ENCODE assay signal across 20 cellular contexts in the genomic region with DNA sequence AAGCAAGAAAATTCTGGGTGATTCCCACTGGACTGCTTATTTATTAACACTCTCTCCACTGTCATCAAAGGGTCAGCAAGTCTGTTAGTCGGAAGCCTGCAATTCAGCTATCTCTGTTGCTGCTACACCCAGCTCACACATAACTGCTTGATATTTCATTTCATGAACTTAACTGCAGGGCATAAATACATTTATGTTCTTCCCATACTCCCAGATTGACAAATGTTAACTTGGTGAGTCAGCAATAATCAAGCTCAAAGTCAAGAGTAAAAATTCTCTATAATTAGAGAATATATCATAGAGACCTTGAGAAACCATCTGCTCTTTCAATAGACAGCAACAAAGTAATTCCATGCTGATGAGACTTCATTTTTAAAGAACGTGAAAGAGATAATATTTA.
DNase-seq lines count a peak whose midpoint lies in the region; ATAC-seq and TF ChIP-seq lines count a peak whose summit lies in the region.
"Had no signal": no experiment of that assay in that cellular context is flagged by ENCODE, and none has a peak within 500 bp of the region (broad histone marks: within the 10 kb centered on the region; RNA-seq: fewer than 3 reads in every experiment).

No MANE protein-coding gene starts in this region.

- no peak overlapping the region for H4K91ac ChIP-seq in IMR-90 (ENCODE audit: insufficient read depth, low read depth, low read length)

- no peak overlapping the region for H2BK15ac ChIP-seq in IMR-90 (ENCODE audit: low read depth, low read length)

- no peak overlapping the region for H3K4me2 ChIP-seq in IMR-90 (ENCODE audit: low read depth, low read length)
- H3K4me2 ChIP-seq: BLaER1 had no signal

- no peak overlapping the region for H2BK20ac ChIP-seq in IMR-90 (ENCODE audit: low read depth, low read length)

- H3K23ac ChIP-seq in IMR-90 (ENCODE audit: low read depth, low read length) = no peak overlapping the region

- peaks cover 3% of the 10 kb centered on the region; the same call in 1 of the 2 replicates for H3K4me1 ChIP-seq in IMR-90 (ENCODE audit: control insufficient read depth, insufficient read depth, low read length)
- peaks cover 0 to 13% (median 7%) of the 10 kb centered on the region in 3 donors for H3K4me1 ChIP-seq in gastroesophageal sphincter
- H3K4me1 ChIP-seq: BLaER1 had no signal

- intact Hi-C loops in IMR-90 (cut with micrococcal nuclease) = no loop called here

- H4K5ac ChIP-seq in IMR-90 (ENCODE audit: low read depth, low read length) = no peak overlapping the region

- H3K27me3 ChIP-seq in IMR-90 (ENCODE audit: control insufficient read depth, insufficient read depth, low read length) = no peaks in the 10 kb centered on the region
- H3K27me3 ChIP-seq in gastroesophageal sphincter = no peaks in the 10 kb centered on the region
- H3K27me3 ChIP-seq: BLaER1, MG63 had no signal

- no peak overlapping the region for H3K27ac ChIP-seq in IMR-90 (ENCODE audit: insufficient read depth, low read length)
- no peak overlapping the region for H3K27ac ChIP-seq in RWPE1
- H3K27ac ChIP-seq in gastroesophageal sphincter = no peak overlapping the region
- H3K27ac ChIP-seq: BLaER1 had no signal

- no peak overlapping the region for H3K56ac ChIP-seq in IMR-90 (ENCODE audit: extremely low read depth, insufficient read depth, low read length)

- BruUV-seq in IMR-90 (replicated peaks; lab: Mats Ljungman, UMichigan) = no TSS peak

- TF ChIP-seq RAD21 in IMR-90 (IDR thresholded peaks at IDR 0.05; ENCODE audit: low read length) = no peak

- H2AFZ ChIP-seq in IMR-90 (replicated peaks; ENCODE audit: low read length, poor library complexity) = no peak overlapping the region

- WGBS in IMR-90 (ENCODE audit: extremely low coverage in 2 of 2, insufficient read length in 1 of 2), 2 experiments = no CpG with 5 or more reads among the region's 2 CpGs
- 87 to 89% methylated on average over 2 of the region's 2 CpGs for WGBS in gastroesophageal sphincter (ENCODE audit: low coverage in 1 of 2), 2 donors

- CTCF ChIA-PET in IMR-90 (lab: Yijun Ruan, JAX) = no interaction called here
- CTCF ChIA-PET in RWPE1 (lab: Yijun Ruan, JAX) = no interaction called here

- no peak overlapping the region for H3K4ac ChIP-seq in IMR-90 (ENCODE audit: low read depth, low read length)

- H3K36me3 ChIP-seq in IMR-90 (ENCODE audit: control insufficient read depth, insufficient read depth, low read length) (no peaks in the 10 kb centered on the region), gastroesophageal sphincter (no peaks in the 10 kb centered on the region)
- H3K36me3 ChIP-seq: BLaER1, MG63 had no signal

- no peak overlapping the region for H2AK5ac ChIP-seq in IMR-90 (ENCODE audit: low read depth, low read length)

- ATAC-seq in IMR-90 (ENCODE audit: low read depth) (no peak), gastroesophageal sphincter (no peak)
- ATAC-seq: Panc1 had no signal

- no peak overlapping the region for H2BK5ac ChIP-seq in IMR-90 (ENCODE audit: low read depth, low read length, poor library complexity, severe bottlenecking)

- TF ChIP-seq CTCF in IMR-90 (conservative IDR thresholded peaks at IDR 0.05; ENCODE audit: low read depth, low read length) = no peak
- no peak for TF ChIP-seq CTCF in choroid plexus epithelial cell (conservative IDR thresholded peaks at IDR 0.05; ENCODE audit: low read depth, low read length)
- no peak for TF ChIP-seq CTCF in RWPE1 (conservative IDR thresholded peaks at IDR 0.05; ENCODE audit: low read depth)
- no peak for TF ChIP-seq CTCF in gastroesophageal sphincter (IDR thresholded peaks at IDR 0.05)

- H2BK120ac ChIP-seq in IMR-90 (ENCODE audit: low read depth, low read length) = no peak overlapping the region

- H4K20me1 ChIP-seq in IMR-90 (ENCODE audit: insufficient read depth, low read length) = no peaks in the 10 kb centered on the region
- H4K20me1 ChIP-seq: BLaER1 had no signal

- DNase-seq in EH (ENCODE audit: low read depth) = peak; percentile 30
- peak; percentile 27 for DNase-seq in IMR-90
- DNase-seq in choroid plexus epithelial cell (ENCODE audit: low read depth) = peak; percentile 35
- DNase-seq in kidney tubule cell (ENCODE audit: low spot score) = peak; percentile 23
- no peak for DNase-seq in RWPE1 (ENCODE audit: low spot score)
- no peak for DNase-seq in COR-L47 (lab: John Stamatoyannopoulos, UW)
- no peak for DNase-seq in glomerular visceral epithelial cell (ENCODE audit: extremely low spot score)
- DNase-seq: CD4-positive, CD25-positive, alpha-beta regulatory T cell; GOT3; HCEC 1CT; KG1; MG63; NCI-H1417; NCI-H1694; NCI-H2029 treated with DMSO at 0.1 percent for 48 hours; NCI-H526 treated with DMSO at 0.1 percent for 48 hours; SHP77 treated with DMSO at 0.1 percent for 48 hours had no signal

- no peak overlapping the region for H4K8ac ChIP-seq in IMR-90 (ENCODE audit: low read depth in 2 of 2, low read length in 2 of 2)

- H3K18ac ChIP-seq in IMR-90 (ENCODE audit: low read depth, low read length) = no peak overlapping the region

- no peak for TF ChIP-seq EP300 in gastroesophageal sphincter (IDR thresholded peaks at IDR 0.05)

- H2AK9ac ChIP-seq in IMR-90 (replicated peaks; ENCODE audit: low read depth, low read length, poor library complexity) = no peak overlapping the region

- in situ Hi-C loops in IMR-90 (cut with MboI; ENCODE audit: low sequenced_read_pairs) = no loop called here

- POLR2A ChIA-PET in IMR-90 (lab: Charles Lee; ENCODE audit: unreplicated experiment) = no interaction called here
- POLR2A ChIA-PET in RWPE1 (lab: Yijun Ruan, JAX; ENCODE audit: low non-redundant PET) = no interaction called here

- H3K9me1 ChIP-seq in IMR-90 (ENCODE audit: insufficient read depth, low read length) = peaks cover 5% of the 10 kb centered on the region; the same call in 1 of the 2 replicates

- H3K4me3 ChIP-seq in IMR-90 (ENCODE audit: insufficient read depth, low read depth, low read length) = no peak overlapping the region
- H3K4me3 ChIP-seq in choroid plexus epithelial cell (ENCODE audit: low read depth, low read length) = no peak overlapping the region
- no peak overlapping the region for H3K4me3 ChIP-seq in gastroesophageal sphincter
- H3K4me3 ChIP-seq: BLaER1, MG63 had no signal

- peaks cover 2% of the 10 kb centered on the region; the same call in 1 of the 2 replicates for H3K9me3 ChIP-seq in IMR-90 (ENCODE audit: control insufficient read depth, insufficient read depth, low read length)
- H3K9me3 ChIP-seq in gastroesophageal sphincter = peaks cover 0 to 10% (median 0%) of the 10 kb centered on the region in 3 donors

- no peak overlapping the region for H3K9ac ChIP-seq in IMR-90 (ENCODE audit: low read depth, low read length)
- H3K9ac ChIP-seq: BLaER1 had no signal

- TF ChIP-seq POLR2A in IMR-90 (IDR thresholded peaks at IDR 0.05; ENCODE audit: low read depth, low read length) (no peak), gastroesophageal sphincter (IDR thresholded peaks at IDR 0.05) (no peak)

- no peak overlapping the region for H3K14ac ChIP-seq in IMR-90 (replicated peaks; ENCODE audit: low read depth, low read length)

- dilution Hi-C loops in IMR-90 (cut with HindIII; ENCODE audit: low sequenced_read_pairs, unreplicated experiment) = no loop called here

- H3K79me1 ChIP-seq in IMR-90 (ENCODE audit: low read depth in 1 of 2, low read length in 2 of 2) = peaks cover 0 to 8% of the 10 kb centered on the region in 2 experiments; a peak in 2 of 4 replicates

TF ChIP-seq in IMR-90, 13 proteins besides CTCF, POLR2A, EP300 and RAD21:
- no peak for TF ChIP-seq MAZ (IDR thresholded peaks at IDR 0.05; ENCODE audit: borderline replicate concordance, low read depth, low read length)
- TF ChIP-seq MAFK (IDR thresholded peaks at IDR 0.05; ENCODE audit: low read depth, low read length) = peak; percentile 87
- no peak for TF ChIP-seq FOS (IDR thresholded peaks at IDR 0.05; ENCODE audit: low read depth, low read length)
- no peak for TF ChIP-seq BHLHE40 (IDR thresholded peaks at IDR 0.05; ENCODE audit: low read depth, low read length)

Comparison
In these comparisons a context has a peak if more than half of its experiments do, and no peak if none do; other contexts are left out.
1. DNase-seq: peak in EH (single experiment), IMR-90 (single experiment), choroid plexus epithelial cell (single experiment) and kidney tubule cell (single experiment); none in RWPE1 (single experiment), COR-L47 (single experiment) and glomerular visceral epithelial cell (single experiment).